Comparison of ENCODE assay signal across 10 cellular contexts in genomic region chr18:46042571-46043123, GRCh38. TPM values are rescaled to one million over a fixed set of nuclear protein-coding genes. Genes with fewer than 3 reads are reported as not detected.
DNase-seq lines count a peak whose midpoint lies in the region; ATAC-seq and TF ChIP-seq lines count a peak whose summit lies in the region.
"Had no signal": no experiment of that assay in that cellular context is flagged by ENCODE, and none has a peak within 500 bp of the region (broad histone marks: within the 10 kb centered on the region; RNA-seq: fewer than 3 reads in every experiment).

No MANE protein-coding gene starts in this region.

- H3K36me3 ChIP-seq in osteoblast (ENCODE audit: insufficient read depth, low read length) (no peaks in the 10 kb centered on the region), psoas muscle (ENCODE audit: insufficient read depth in 1 of 2, low read depth in 1 of 2) (no peaks in the 10 kb centered on the region)

- H3K4me1 ChIP-seq in osteoblast (ENCODE audit: insufficient read depth, low read length), result peaks cover 7% of the 10 kb centered on the region
- peaks cover 5% of the 10 kb centered on the region for H3K4me1 ChIP-seq in psoas muscle

- peaks cover 3% of the 10 kb centered on the region for H3K4me1 Mint-ChIP-seq in progenitor cell of endocrine pancreas (ENCODE audit: low read depth)

- H3K36me3 Mint-ChIP-seq in progenitor cell of endocrine pancreas (ENCODE audit: insufficient read depth), result no peaks in the 10 kb centered on the region

- no peak for ATAC-seq in psoas muscle

- H3K4me3 Mint-ChIP-seq in progenitor cell of endocrine pancreas (ENCODE audit: low read depth), result no peak overlapping the region

- 34 to 37% (median 37%) methylated on average over 3 of the region's 3 CpGs for WGBS in psoas muscle, 3 donors

- no peak overlapping the region for H3K27ac ChIP-seq in osteoblast (ENCODE audit: low read depth, low read length)
- no peak overlapping the region for H3K27ac ChIP-seq in psoas muscle
- H3K27ac ChIP-seq: 22Rv1 had no signal

- H2AFZ ChIP-seq in osteoblast (ENCODE audit: low read length), result no peak overlapping the region

- H3K4me2 ChIP-seq in osteoblast (ENCODE audit: insufficient read depth, low read length), result peak overlapping the region; percentile 18

- H3K9me3 ChIP-seq in osteoblast (ENCODE audit: low read depth, low read length) (no peaks in the 10 kb centered on the region), psoas muscle (no peaks in the 10 kb centered on the region)

- no peaks in the 10 kb centered on the region for H3K9me3 Mint-ChIP-seq in progenitor cell of endocrine pancreas (ENCODE audit: low read depth)

- H4K20me1 ChIP-seq in osteoblast (ENCODE audit: insufficient read depth, low read length), result no peaks in the 10 kb centered on the region

- intact Hi-C loops in psoas muscle (cut with DNase I), result no loop called here

- no peak overlapping the region for H3K27ac Mint-ChIP-seq in progenitor cell of endocrine pancreas

- H3K4me3 ChIP-seq in cardiac fibroblast (replicated peaks in 1 of 2; ENCODE audit: low read depth in 2 of 2, low read length in 2 of 2) (no peak overlapping the region), osteoblast (ENCODE audit: insufficient read depth, low read length) (no peak overlapping the region), psoas muscle (no peak overlapping the region)

- no peaks in the 10 kb centered on the region for H3K27me3 ChIP-seq in osteoblast (ENCODE audit: insufficient read depth, low read length)
- H3K27me3 ChIP-seq in psoas muscle (ENCODE audit: insufficient read depth in 3 of 3, low read length in 2 of 3), result peaks cover 0 to 1% (median 0%) of the 10 kb centered on the region in 3 donors

- no peaks in the 10 kb centered on the region for H3K79me2 ChIP-seq in osteoblast (ENCODE audit: insufficient read depth, low read length)

- DNase-seq in NCI-H2107 treated with DMSO at 0.1 percent for 48 hours (lab: John Stamatoyannopoulos, UW; ENCODE audit: unreplicated experiment), result peak; percentile 27
- no peak for DNase-seq in NCI-H2107 (lab: John Stamatoyannopoulos, UW)
- peak; percentile 85 for DNase-seq in OCI-M1 (lab: John Stamatoyannopoulos, UW)
- DNase-seq in cardiac fibroblast (ENCODE audit: low read depth in 2 of 2), result peak; percentile 84 to 88
- DNase-seq in osteoblast (ENCODE audit: insufficient read length, low spot score, missing footprints), result peak; percentile 64
- no peak for DNase-seq in EL
- DNase-seq in psoas muscle, result no peak
- DNase-seq in progenitor cell of endocrine pancreas (ENCODE audit: low spot score, unreplicated experiment), result no peak
- DNase-seq: SIG-M5 had no signal

- no peaks in the 10 kb centered on the region for H3K27me3 Mint-ChIP-seq in progenitor cell of endocrine pancreas

- TF ChIP-seq CTCF in cardiac fibroblast (IDR thresholded peaks at IDR 0.05; ENCODE audit: low read depth, low read length) (no peak), osteoblast (IDR thresholded peaks at IDR 0.05; ENCODE audit: extremely low read depth, low read depth, low read length) (no peak), psoas muscle (IDR thresholded peaks at IDR 0.05) (no peak), progenitor cell of endocrine pancreas (IDR thresholded peaks at IDR 0.05; ENCODE audit: unreplicated experiment) (no peak)

RNA-seq across cellular contexts. Expression of gene PSTPIP2, which starts 29.4 kb away (rescaled TPM):
- total RNA-seq in osteoblast, result 5.8 and 6.8 TPM in 2 replicates
- 10 to 100 TPM in 2 of 4 donors, 1 to 10 TPM in 2; 3.5 to 18.8 (median 10.7) TPM for total RNA-seq in psoas muscle
- polyA plus RNA-seq in psoas muscle, result 10 to 100 TPM in 1 of 3 donors, 1 to 10 TPM in 1, under 1 TPM in 1; 0.48 to 13.2 (median 6.1) TPM
- total RNA-seq in progenitor cell of endocrine pancreas, result 6.1 and 7.0 TPM in 2 replicates

RNA-seq across cellular contexts. Expression of gene ATP5F1A, which starts 55.4 kb away (rescaled TPM):
- 511 and 578 TPM in 2 replicates for total RNA-seq in osteoblast
- 1,000 to 10,000 TPM in 1 of 4 donors, 100 to 1,000 TPM in 3; 654 to 1,102 (median 753) TPM for total RNA-seq in psoas muscle
- 100 to 1,000 TPM; 754 to 939 (median 892) TPM for polyA plus RNA-seq in psoas muscle
- total RNA-seq in progenitor cell of endocrine pancreas, result 375 and 390 TPM in 2 replicates

Comparison
In these comparisons a context has a peak if more than half of its experiments do, and no peak if none do; other contexts are left out.
1. DNase-seq: peak in NCI-H2107 treated with DMSO at 0.1 percent for 48 hours (single experiment), OCI-M1 (single experiment), cardiac fibroblast (2 of 2) and osteoblast (single experiment); none in NCI-H2107 (single experiment), EL (single experiment), psoas muscle (0 of 2) and progenitor cell of endocrine pancreas (single experiment).